Comparison of ENCODE assay signal across 33 cellular contexts in the genomic region with DNA sequence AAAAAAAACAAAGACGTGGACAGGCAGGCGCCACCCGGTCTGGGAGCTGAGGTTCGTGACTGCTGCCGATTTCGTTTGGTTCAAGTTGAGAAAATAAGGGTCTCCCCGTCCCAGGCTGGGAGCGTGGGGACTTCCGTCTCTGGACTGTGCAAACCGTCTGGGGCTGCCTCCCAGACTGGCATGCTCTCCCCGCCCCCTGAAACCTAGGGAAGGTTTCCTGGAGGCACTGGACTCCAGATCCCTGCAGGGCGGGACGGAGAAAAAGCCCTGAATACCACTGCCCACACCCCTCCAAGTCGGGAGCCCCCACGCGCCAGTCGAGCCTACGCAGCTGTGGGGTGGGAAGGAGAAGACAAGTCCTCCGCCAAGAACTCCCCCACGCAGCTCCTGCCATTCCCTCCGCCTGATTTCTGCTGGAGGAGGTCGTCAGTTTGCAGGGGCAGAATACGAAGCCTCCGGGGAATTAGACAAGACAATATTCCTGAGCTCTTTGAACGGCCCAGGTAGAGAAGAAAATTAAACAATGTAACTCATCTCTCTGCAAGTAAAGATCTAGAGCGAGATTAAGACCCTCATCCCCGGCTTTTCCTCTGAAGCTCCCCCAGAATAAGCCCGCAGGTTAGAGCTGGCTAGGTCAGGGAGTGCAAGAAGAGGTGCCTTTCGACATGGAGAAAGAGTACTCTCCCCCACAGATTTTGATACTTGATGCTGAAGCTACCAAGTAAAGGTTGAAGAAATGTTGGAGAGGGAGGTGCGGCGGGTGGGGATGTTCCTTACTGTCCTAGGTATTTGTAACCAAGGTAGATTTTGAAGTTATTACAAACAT. TPM values are rescaled to one million over a fixed set of nuclear protein-coding genes. Genes with fewer than 3 reads are reported as not detected.
DNase-seq lines count a peak whose midpoint lies in the region; ATAC-seq, FAIRE-seq and TF ChIP-seq lines count a peak whose summit lies in the region.
"Had no signal": no experiment of that assay in that cellular context is flagged by ENCODE, and none has a peak within 500 bp of the region (broad histone marks: within the 10 kb centered on the region; RNA-seq: fewer than 3 reads in every experiment).

No MANE protein-coding gene starts in this region.

- H3K9ac ChIP-seq in mammary epithelial cell (ENCODE audit: insufficient read depth, low read length) (no peak overlapping the region), K562 (ENCODE audit: insufficient read depth in 1 of 2, low read depth in 2 of 2, low read length in 2 of 2) (no peak overlapping the region)
- H3K9ac ChIP-seq: KMS-11 had no signal

- no peak overlapping the region for H3K27ac ChIP-seq in mammary epithelial cell (ENCODE audit: insufficient read depth, low read depth, low read length)
- H3K27ac ChIP-seq in K562 (ENCODE audit: extremely low read depth, low read depth, low read length), result no peak overlapping the region
- no peak overlapping the region for H3K27ac ChIP-seq in A673 (ENCODE audit: low read depth, low read length, poor library complexity, severe bottlenecking)
- H3K27ac ChIP-seq: epithelial cell of prostate, KMS-11, neutrophil, PC-9, right lobe of liver, transverse colon had no signal

- BruUV-seq in mammary epithelial cell (replicated peaks; lab: Mats Ljungman, UMichigan) (no TSS peak), MCF 10A (replicated peaks; lab: Mats Ljungman, UMichigan) (no TSS peak), K562 (replicated peaks; lab: Mats Ljungman, UMichigan) (no TSS peak), A673 (replicated peaks; lab: Mats Ljungman, UMichigan) (no TSS peak)

- no peak overlapping the region for H3K27ac Mint-ChIP-seq in MCF 10A (ENCODE audit: low read depth, unreplicated experiment)
- no peak overlapping the region for H3K27ac Mint-ChIP-seq in osteocyte (ENCODE audit: unreplicated experiment)
- H3K27ac Mint-ChIP-seq: activated CD4-positive, alpha-beta T cell treated with anti-CD3 and anti-CD28 coated beads for 36 hours; activated CD8-positive, alpha-beta T cell treated with anti-CD3 and anti-CD28 coated beads for 36 hours; activated naive CD4-positive, alpha-beta T cell treated with anti-CD3 and anti-CD28 coated beads, Interleukin-2, amount 10 ng/mL, durations not matched to agents 7 days and 5 days; CD4-positive, CD25-positive, alpha-beta regulatory T cell; mesothelial cell of epicardium had no signal

- H3K4me3 ChIP-seq in mammary epithelial cell (replicated peaks in 1 of 3; ENCODE audit: insufficient read depth in 1 of 3, low read depth in 2 of 3, low read length in 3 of 3) (peak overlapping the region in 1 of 3 experiments; percentile 13), K562 (no peak overlapping the region), A673 (ENCODE audit: low read depth, low read length, poor library complexity, severe bottlenecking) (no peak overlapping the region)
- H3K4me3 ChIP-seq: HAP-1, PC-9, right lobe of liver, transverse colon had no signal

- no peaks in the 10 kb centered on the region for H3K9me3 Mint-ChIP-seq in MCF 10A (ENCODE audit: unreplicated experiment)
- no peaks in the 10 kb centered on the region for H3K9me3 Mint-ChIP-seq in osteocyte (ENCODE audit: unreplicated experiment)
- H3K9me3 Mint-ChIP-seq: activated CD8-positive, alpha-beta T cell treated with anti-CD3 and anti-CD28 coated beads for 36 hours; activated naive CD4-positive, alpha-beta T cell treated with anti-CD3 and anti-CD28 coated beads, Interleukin-2, amount 10 ng/mL, durations not matched to agents 7 days and 5 days had no signal

- no peak for TF ChIP-seq EP300 in K562 (IDR thresholded peaks at IDR 0.05; ENCODE audit: low read length)

- TF ChIP-seq RAD21 in K562 (CRISPR knock-in tag; conservative IDR thresholded peaks at IDR 0.05 in 1 of 2, IDR thresholded peaks at IDR 0.05 in 1 of 2), result no peak

- H3K4me2 ChIP-seq in mammary epithelial cell (ENCODE audit: insufficient read depth, low read depth, low read length) (peak overlapping the region; percentile 65), K562 (ENCODE audit: insufficient read depth, low read length) (no peak overlapping the region)
- H3K4me2 ChIP-seq: KMS-11, PC-9 had no signal

- peaks cover 10% of the 10 kb centered on the region for H3K4me1 ChIP-seq in mammary epithelial cell (ENCODE audit: insufficient read depth, low read length)
- peaks cover 0 to 4% of the 10 kb centered on the region in 2 experiments; a peak in 1 of 5 replicates for H3K4me1 ChIP-seq in K562 (replicated peaks in 1 of 2; ENCODE audit: control insufficient read depth in 2 of 2, insufficient read depth in 2 of 2, low read length in 2 of 2)
- H3K4me1 ChIP-seq in A673 (ENCODE audit: insufficient read depth, low read length, poor library complexity, severe bottlenecking), result peaks cover 7% of the 10 kb centered on the region
- H3K4me1 ChIP-seq: HAP-1, right lobe of liver had no signal

- no peaks in the 10 kb centered on the region for H3K36me3 ChIP-seq in mammary epithelial cell (ENCODE audit: insufficient read depth, low read length)
- H3K36me3 ChIP-seq in K562 (ENCODE audit: control insufficient read depth, insufficient read depth, low read length), result no peaks in the 10 kb centered on the region
- H3K36me3 ChIP-seq in A673 (ENCODE audit: insufficient read depth, low read length, poor library complexity, severe bottlenecking), result no peaks in the 10 kb centered on the region
- H3K36me3 ChIP-seq: HAP-1, neutrophil, right lobe of liver, transverse colon had no signal

- intact Hi-C loops in mammary epithelial cell (cut with micrococcal nuclease), result no loop called here
- intact Hi-C loops in MCF 10A (cut with micrococcal nuclease), result no loop called here
- intact Hi-C loops in K562 (cut with micrococcal nuclease), result no loop called here
- intact Hi-C loops in A673 (cut with micrococcal nuclease; ENCODE audit: unreplicated experiment), result no loop called here

- H2AFZ ChIP-seq in mammary epithelial cell (ENCODE audit: low read depth, low read length) (peak overlapping the region; percentile 61), K562 (ENCODE audit: low read depth, low read length) (no peak overlapping the region)
- H2AFZ ChIP-seq: PC-9 had no signal

- WGBS in mammary epithelial cell (ENCODE audit: low coverage, missing lambda C conversion rate), result 16% methylated on average over 13 of the region's 31 CpGs
- 1% methylated on average over 24 of the region's 31 CpGs for WGBS in K562 (ENCODE audit: insufficient coverage, low coverage, missing lambda C conversion rate)

- H3K9me1 ChIP-seq in K562 (ENCODE audit: control insufficient read depth, insufficient read depth, low read length), result no peaks in the 10 kb centered on the region

- no peak overlapping the region for H3K4me3 Mint-ChIP-seq in MCF 10A (ENCODE audit: unreplicated experiment)
- no peak overlapping the region for H3K4me3 Mint-ChIP-seq in osteocyte (ENCODE audit: unreplicated experiment)
- H3K4me3 Mint-ChIP-seq: activated CD4-positive, alpha-beta T cell treated with anti-CD3 and anti-CD28 coated beads for 36 hours; activated CD8-positive, alpha-beta T cell treated with anti-CD3 and anti-CD28 coated beads for 36 hours; activated naive CD4-positive, alpha-beta T cell treated with anti-CD3 and anti-CD28 coated beads, Interleukin-2, amount 10 ng/mL, durations not matched to agents 7 days and 5 days; mesothelial cell of epicardium had no signal

- dilution Hi-C loops in mammary epithelial cell (cut with HindIII; ENCODE audit: low sequenced_read_pairs), result no loop called here

- DNase-seq in mammary epithelial cell, result no peak
- DNase-seq in MCF 10A (ENCODE audit: unreplicated experiment), result no peak
- DNase-seq in K562 (ENCODE audit: extremely low read depth in 1 of 4, low spot score in 3 of 4), result no peak
- DNase-seq in osteocyte (ENCODE audit: extremely low spot score, unreplicated experiment), result peak; percentile 79
- DNase-seq in left lobe of liver (ENCODE audit: low spot score), result no peak
- DNase-seq in activated naive CD4-positive, alpha-beta T cell (lab: John Stamatoyannopoulos, UW), result no peak
- no peak for DNase-seq in SKM-1 treated with dmso at 0.1 percent for 144 hours (lab: John Stamatoyannopoulos, UW; ENCODE audit: unreplicated experiment)
- no peak for DNase-seq in A673 (ENCODE audit: low spot score)
- DNase-seq: activated CD4-positive, alpha-beta T cell treated with anti-CD3 and anti-CD28 coated beads for 36 hours; activated CD8-positive, alpha-beta T cell treated with anti-CD3 and anti-CD28 coated beads for 36 hours; activated naive CD4-positive, alpha-beta T cell treated with anti-CD3 and anti-CD28 coated beads, Interleukin-2, amount 10 ng/mL, durations not matched to agents 7 days and 5 days; Calu3; CD4-positive, CD25-positive, alpha-beta regulatory T cell; DMS79; effector CD4-positive, alpha-beta T cell; GDM1; naive thymus-derived CD4-positive, alpha-beta T cell; NCI-H1417; NCI-H2081; PC-9; right lobe of liver; SHP77; stimulated activated CD4-positive, alpha-beta T cell treated with anti-CD3 and anti-CD28 coated beads, Interleukin-12 subunit alpha, Interleukin-12 subunit beta, amount 100 ng/mL, for 4 hours; stimulated activated CD4-positive, alpha-beta T cell treated with anti-CD3 and anti-CD28 coated beads, Interleukin-4, amount 100 ng/mL, for 1 hour; T-helper 9 cell; transverse colon had no signal

- POLR2A ChIA-PET in MCF 10A (lab: Yijun Ruan, JAX), result no interaction called here
- POLR2A ChIA-PET in K562 (lab: Yijun Ruan, JAX), result interaction anchor here (0.6 kb wide), 1 partner anchor 229 kb away, joined by 3 read pairs; no protein-coding TSS in a partner anchor
- POLR2A ChIA-PET in A673 (lab: Charles Lee; ENCODE audit: low non-redundant PET), result no interaction called here

- no peak for FAIRE-seq in K562 (lab: Jason Lieb, UNC)

- H3K4me1 Mint-ChIP-seq in MCF 10A (ENCODE audit: insufficient read depth, unreplicated experiment) (peaks cover 3% of the 10 kb centered on the region), osteocyte (ENCODE audit: unreplicated experiment) (no peaks in the 10 kb centered on the region)
- H3K4me1 Mint-ChIP-seq: activated CD4-positive, alpha-beta T cell treated with anti-CD3 and anti-CD28 coated beads for 36 hours; activated naive CD4-positive, alpha-beta T cell treated with anti-CD3 and anti-CD28 coated beads, Interleukin-2, amount 10 ng/mL, durations not matched to agents 7 days and 5 days; mesothelial cell of epicardium had no signal

- H3K9me3 ChIP-seq in mammary epithelial cell (replicated peaks; ENCODE audit: insufficient read depth, low read length) (no peaks in the 10 kb centered on the region), K562 (replicated peaks; ENCODE audit: control insufficient read depth, insufficient read depth, low read depth, low read length) (no peaks in the 10 kb centered on the region), A673 (ENCODE audit: low read depth, low read length, poor library complexity, severe bottlenecking) (no peaks in the 10 kb centered on the region)
- H3K9me3 ChIP-seq: HAP-1, neutrophil, right lobe of liver, transverse colon had no signal

- CTCF ChIA-PET in mammary epithelial cell (lab: Charles Lee; ENCODE audit: low non-redundant PET) (no interaction called here), MCF 10A (lab: Yijun Ruan, JAX) (interaction anchor here (0.7 to 0.8 kb wide), 2 partner anchors 16 to 57 kb away, joined by 3 read pairs; a partner anchor contains a TSS), K562 (lab: Yijun Ruan, JAX; ENCODE audit: low intra/inter-chr PET ratio) (no interaction called here), A673 (lab: Charles Lee) (no interaction called here)

- H3K36me3 Mint-ChIP-seq in MCF 10A (ENCODE audit: insufficient read depth, unreplicated experiment) (no peaks in the 10 kb centered on the region), osteocyte (ENCODE audit: unreplicated experiment) (no peaks in the 10 kb centered on the region)
- H3K36me3 Mint-ChIP-seq: CD4-positive, CD25-positive, alpha-beta regulatory T cell; mesothelial cell of epicardium had no signal

- no peak for ATAC-seq in K562
- no peak for ATAC-seq in left lobe of liver
- ATAC-seq: activated CD4-positive, alpha-beta T cell treated with anti-CD3 and anti-CD28 coated beads for 36 hours; activated CD8-positive, alpha-beta T cell treated with anti-CD3 and anti-CD28 coated beads for 36 hours; naive thymus-derived CD4-positive, alpha-beta T cell; right lobe of liver had no signal

- TF ChIP-seq CTCF in mammary epithelial cell (conservative IDR thresholded peaks at IDR 0.05 in 1 of 2, IDR thresholded peaks at IDR 0.05 in 1 of 2; ENCODE audit: extremely low read depth in 1 of 2, insufficient read depth in 1 of 2, low read depth in 1 of 2, low read length in 2 of 2) (no peak), MCF 10A (IDR thresholded peaks at IDR 0.05; ENCODE audit: unreplicated experiment) (no peak), K562 (IDR thresholded peaks at IDR 0.05 in 2 of 3, conservative IDR thresholded peaks at IDR 0.05 in 1 of 3; ENCODE audit: insufficient read depth in 2 of 3, low read depth in 1 of 3, low read length in 3 of 3) (no peak), osteocyte (IDR thresholded peaks at IDR 0.05) (no peak), A673 (conservative IDR thresholded peaks at IDR 0.05; ENCODE audit: low read depth, low read length) (no peak)

- H3K79me2 ChIP-seq in mammary epithelial cell (ENCODE audit: insufficient read depth, low read length) (no peaks in the 10 kb centered on the region), K562 (ENCODE audit: control insufficient read depth, insufficient read depth, low read length) (no peaks in the 10 kb centered on the region)

- H3K27me3 Mint-ChIP-seq in MCF 10A (ENCODE audit: insufficient read depth, unreplicated experiment) (peaks cover 75% of the 10 kb centered on the region), osteocyte (ENCODE audit: unreplicated experiment) (peaks cover 94% of the 10 kb centered on the region)

- no peaks in the 10 kb centered on the region for H4K20me1 ChIP-seq in mammary epithelial cell (ENCODE audit: insufficient read depth, low read length)
- no peaks in the 10 kb centered on the region for H4K20me1 ChIP-seq in K562 (replicated peaks; ENCODE audit: control insufficient read depth, insufficient read depth, low read length)

- H3K27me3 ChIP-seq in mammary epithelial cell (ENCODE audit: insufficient read depth, low read length) (peaks cover 43% of the 10 kb centered on the region), K562 (ENCODE audit: control insufficient read depth in 2 of 2, insufficient read depth in 2 of 2, low read length in 2 of 2) (peaks cover 54 to 60% of the 10 kb centered on the region in 2 experiments), A673 (replicated peaks; ENCODE audit: insufficient read depth, low read depth, low read length, poor library complexity) (peaks cover 59% of the 10 kb centered on the region)

- TF ChIP-seq POLR2A in K562 (conservative IDR thresholded peaks at IDR 0.05), result no peak

- in situ Hi-C loops in mammary epithelial cell (cut with MboI; ENCODE audit: low sequenced_read_pairs in 2 of 2), result loop anchor here in 1 of 2 donors (25.0 kb wide), 1 partner anchor 166 kb away; a partner anchor contains a TSS
- in situ Hi-C loops in K562 (cut with MboI), result no loop called here

RNA-seq across cellular contexts. Expression of a gene that starts 10.4 kb away (rescaled TPM):
- total RNA-seq in mammary epithelial cell (10 to 100 TPM; 10.2 to 15.7 TPM), MCF 10A (2022) (5.3 and 6.0 TPM in 2 replicates), K562 (2014; rRNA removed) (0.41 TPM in 1 of 2 replicates, not detected in the other), K562 (2014; rRNA removed; fragmentation: Illumina TruSeq; extraction: Trizol) (0.04 and 0.10 TPM in 2 replicates), K562 (2015; rRNA removed; fragmentation: Illumina TruSeq; extraction: Trizol) (0.11 and 0.18 TPM in 2 replicates), K562 (2021) (0.11 and 0.29 TPM in 2 replicates), osteocyte (not detected in 2 replicates), left lobe of liver (not detected), A673 (2021) (10.1 and 10.7 TPM in 2 replicates)
- polyA plus RNA-seq in mammary epithelial cell (9.1 TPM), K562 (2011; rRNA removed) (0.12 and 0.20 TPM in 2 replicates), K562 (2014; fragmentation: Illumina TruSeq; extraction: Trizol) (0.15 and 0.22 TPM in 2 replicates), K562 (2014; fragmentation: Nextera tagmentation; extraction: Ambion mirVana) (under 1 TPM in 1 of 2 experiments, not detected in 1; 0.03 TPM), K562 (2014; rRNA removed) (0.17 and 0.28 TPM in 2 replicates)
- polyA minus RNA-seq in mammary epithelial cell, result 18.3 TPM
- total RNA-seq in K562 (2011; cell fraction: chromatin; rRNA removed; ENCODE audit: low replicate concordance), result not detected in 2 replicates
- not detected in 2 replicates for total RNA-seq in K562 (2011; cell fraction: nucleolus; rRNA removed)
- total RNA-seq in K562 (2011; cell fraction: nucleoplasm; rRNA removed), result not detected in 2 replicates
- polyA plus RNA-seq in K562 (2011; cell fraction: cytosol; rRNA removed), result 0.19 and 0.22 TPM in 2 replicates
- polyA plus RNA-seq in K562 (2011; cell fraction: nucleus; rRNA removed), result 0.11 and 0.17 TPM in 2 replicates
- polyA plus RNA-seq in K562 (2012), result 0.18 and 0.36 TPM in 2 replicates
- polyA minus RNA-seq in K562 (2011; rRNA and poly(A)+ RNA removed), result 0.15 TPM in 1 of 2 replicates, not detected in the other
- polyA minus RNA-seq in K562 (2011; cell fraction: cytosol; rRNA and poly(A)+ RNA removed), result not detected in 2 replicates
- polyA minus RNA-seq in K562 (2011; cell fraction: nucleus; rRNA and poly(A)+ RNA removed), result 0.13 TPM in 1 of 2 replicates, not detected in the other
- total RNA-seq: activated CD4-positive, alpha-beta T cell treated with anti-CD3 and anti-CD28 coated beads for 36 hours; activated CD8-positive, alpha-beta T cell treated with anti-CD3 and anti-CD28 coated beads for 36 hours; Calu3; CD4-positive, CD25-positive, alpha-beta regulatory T cell; liver; naive thymus-derived CD4-positive, alpha-beta T cell; right lobe of liver; transverse colon had no signal
- polyA plus RNA-seq: CD4-positive, CD25-positive, alpha-beta regulatory T cell; liver; naive thymus-derived CD4-positive, alpha-beta T cell had no signal

RNA-seq across cellular contexts. Expression of a gene that starts 26.4 kb away (rescaled TPM):
- total RNA-seq in mammary epithelial cell (under 1 TPM in 1 of 2 donors, not detected in 1; under 0.01 TPM), MCF 10A (2022) (not detected in 2 replicates), K562 (2014; rRNA removed) (0.14 and 0.24 TPM in 2 replicates), K562 (2014; rRNA removed; fragmentation: Illumina TruSeq; extraction: Trizol) (0.07 and 0.13 TPM in 2 replicates), K562 (2015; rRNA removed; fragmentation: Illumina TruSeq; extraction: Trizol) (0.11 TPM in 2 replicates), K562 (2021) (0.11 and 0.27 TPM in 2 replicates), osteocyte (not detected in 2 replicates), left lobe of liver (not detected), A673 (2021) (4.6 and 6.1 TPM in 2 replicates)
- polyA plus RNA-seq in mammary epithelial cell (0.05 TPM), K562 (2011; rRNA removed) (0.04 and 0.07 TPM in 2 replicates), K562 (2014; fragmentation: Illumina TruSeq; extraction: Trizol) (0.28 and 0.36 TPM in 2 replicates), K562 (2014; fragmentation: Nextera tagmentation; extraction: Ambion mirVana) (under 1 TPM in 1 of 2 experiments, not detected in 1; 0.08 TPM), K562 (2014; rRNA removed) (0.05 and 0.19 TPM in 2 replicates)
- not detected for polyA minus RNA-seq in mammary epithelial cell
- 0.16 TPM in 1 of 2 replicates, not detected in the other for total RNA-seq in K562 (2011; cell fraction: chromatin; rRNA removed; ENCODE audit: low replicate concordance)
- total RNA-seq in K562 (2011; cell fraction: nucleolus; rRNA removed), result 0.17 and 0.26 TPM in 2 replicates
- total RNA-seq in K562 (2011; cell fraction: nucleoplasm; rRNA removed), result 0.22 and 0.23 TPM in 2 replicates
- 0.12 and 0.15 TPM in 2 replicates for polyA plus RNA-seq in K562 (2011; cell fraction: cytosol; rRNA removed)
- polyA plus RNA-seq in K562 (2011; cell fraction: nucleus; rRNA removed), result 0.33 and 0.35 TPM in 2 replicates
- 0.12 and 0.83 TPM in 2 replicates for polyA plus RNA-seq in K562 (2012)
- 0.07 TPM in 1 of 2 replicates, not detected in the other for polyA minus RNA-seq in K562 (2011; rRNA and poly(A)+ RNA removed)
- not detected in 2 replicates for polyA minus RNA-seq in K562 (2011; cell fraction: cytosol; rRNA and poly(A)+ RNA removed)
- 0.22 TPM in 1 of 2 replicates, not detected in the other for polyA minus RNA-seq in K562 (2011; cell fraction: nucleus; rRNA and poly(A)+ RNA removed)
- total RNA-seq: A172; activated CD4-positive, alpha-beta T cell treated with anti-CD3 and anti-CD28 coated beads for 36 hours; activated CD8-positive, alpha-beta T cell treated with anti-CD3 and anti-CD28 coated beads for 36 hours; Calu3; CD4-positive, CD25-positive, alpha-beta regulatory T cell; liver; mesothelial cell of epicardium; naive thymus-derived CD4-positive, alpha-beta T cell; right lobe of liver; transverse colon had no signal
- polyA plus RNA-seq: CD4-positive, CD25-positive, alpha-beta regulatory T cell; liver; naive thymus-derived CD4-positive, alpha-beta T cell had no signal

RNA-seq across cellular contexts. Expression of a gene that starts 44.7 kb away (rescaled TPM):
- total RNA-seq in mammary epithelial cell (1 to 10 TPM in 1 of 2 donors, not detected in 1; 1.5 TPM), MCF 10A (2022) (1.2 and 1.6 TPM in 2 replicates), K562 (2014; rRNA removed) (not detected in 2 replicates), K562 (2014; rRNA removed; fragmentation: Illumina TruSeq; extraction: Trizol) (not detected in 2 replicates), K562 (2015; rRNA removed; fragmentation: Illumina TruSeq; extraction: Trizol) (not detected in 2 replicates), K562 (2021) (not detected in 2 replicates), osteocyte (not detected in 2 replicates), left lobe of liver (not detected), A673 (2021) (5.7 and 7.0 TPM in 2 replicates)
- polyA plus RNA-seq in mammary epithelial cell (0.22 TPM), K562 (2011; rRNA removed) (0.04 TPM in 1 of 2 replicates, not detected in the other), K562 (2014; fragmentation: Illumina TruSeq; extraction: Trizol) (not detected in 2 replicates), K562 (2014; fragmentation: Nextera tagmentation; extraction: Ambion mirVana) (not detected), K562 (2014; rRNA removed) (not detected in 2 replicates)
- polyA minus RNA-seq in mammary epithelial cell, result not detected
- total RNA-seq in K562 (2011; cell fraction: chromatin; rRNA removed; ENCODE audit: low replicate concordance), result not detected in 2 replicates
- not detected in 2 replicates for total RNA-seq in K562 (2011; cell fraction: nucleolus; rRNA removed)
- not detected in 2 replicates for total RNA-seq in K562 (2011; cell fraction: nucleoplasm; rRNA removed)
- 0.13 TPM in 1 of 2 replicates, not detected in the other for polyA plus RNA-seq in K562 (2011; cell fraction: cytosol; rRNA removed)
- 0.17 and 0.25 TPM in 2 replicates for polyA plus RNA-seq in K562 (2011; cell fraction: nucleus; rRNA removed)
- polyA plus RNA-seq in K562 (2012), result 0.03 and 0.07 TPM in 2 replicates
- polyA minus RNA-seq in K562 (2011; rRNA and poly(A)+ RNA removed), result not detected in 2 replicates
- not detected in 2 replicates for polyA minus RNA-seq in K562 (2011; cell fraction: cytosol; rRNA and poly(A)+ RNA removed)
- 0.11 TPM in 1 of 2 replicates, not detected in the other for polyA minus RNA-seq in K562 (2011; cell fraction: nucleus; rRNA and poly(A)+ RNA removed)
- total RNA-seq: activated CD4-positive, alpha-beta T cell treated with anti-CD3 and anti-CD28 coated beads for 36 hours; activated CD8-positive, alpha-beta T cell treated with anti-CD3 and anti-CD28 coated beads for 36 hours; Calu3; CD4-positive, CD25-positive, alpha-beta regulatory T cell; liver; naive thymus-derived CD4-positive, alpha-beta T cell; right lobe of liver; transverse colon had no signal
- polyA plus RNA-seq: CD4-positive, CD25-positive, alpha-beta regulatory T cell; liver; naive thymus-derived CD4-positive, alpha-beta T cell had no signal

RNA-seq across cellular contexts. Expression of a gene that starts 46.5 kb away (rescaled TPM):
- total RNA-seq in mammary epithelial cell (under 1 TPM in 1 of 2 donors, not detected in 1; 0.67 TPM), MCF 10A (2022) (1.5 and 2.0 TPM in 2 replicates), K562 (2014; rRNA removed) (not detected in 2 replicates), K562 (2014; rRNA removed; fragmentation: Illumina TruSeq; extraction: Trizol) (not detected in 2 replicates), K562 (2015; rRNA removed; fragmentation: Illumina TruSeq; extraction: Trizol) (not detected in 2 replicates), K562 (2021) (not detected in 2 replicates), osteocyte (not detected in 2 replicates), left lobe of liver (not detected), A673 (2021) (5.4 and 5.5 TPM in 2 replicates)
- polyA plus RNA-seq in mammary epithelial cell (0.33 TPM), K562 (2011; rRNA removed) (0.03 and 0.04 TPM in 2 replicates), K562 (2014; fragmentation: Illumina TruSeq; extraction: Trizol) (not detected in 2 replicates), K562 (2014; fragmentation: Nextera tagmentation; extraction: Ambion mirVana) (not detected), K562 (2014; rRNA removed) (0.15 TPM in 1 of 2 replicates, not detected in the other)
- polyA minus RNA-seq in mammary epithelial cell, result not detected
- total RNA-seq in K562 (2011; cell fraction: chromatin; rRNA removed; ENCODE audit: low replicate concordance), result not detected in 2 replicates
- not detected in 2 replicates for total RNA-seq in K562 (2011; cell fraction: nucleolus; rRNA removed)
- not detected in 2 replicates for total RNA-seq in K562 (2011; cell fraction: nucleoplasm; rRNA removed)
- polyA plus RNA-seq in K562 (2011; cell fraction: cytosol; rRNA removed), result 0.03 TPM in 1 of 2 replicates, not detected in the other
- 0.13 TPM in 2 replicates for polyA plus RNA-seq in K562 (2011; cell fraction: nucleus; rRNA removed)
- not detected in 2 replicates for polyA plus RNA-seq in K562 (2012)
- polyA minus RNA-seq in K562 (2011; rRNA and poly(A)+ RNA removed), result not detected in 2 replicates
- not detected in 2 replicates for polyA minus RNA-seq in K562 (2011; cell fraction: cytosol; rRNA and poly(A)+ RNA removed)
- not detected in 2 replicates for polyA minus RNA-seq in K562 (2011; cell fraction: nucleus; rRNA and poly(A)+ RNA removed)
- total RNA-seq: activated CD4-positive, alpha-beta T cell treated with anti-CD3 and anti-CD28 coated beads for 36 hours; activated CD8-positive, alpha-beta T cell treated with anti-CD3 and anti-CD28 coated beads for 36 hours; Calu3; CD4-positive, CD25-positive, alpha-beta regulatory T cell; liver; naive thymus-derived CD4-positive, alpha-beta T cell; right lobe of liver; transverse colon had no signal
- polyA plus RNA-seq: CD4-positive, CD25-positive, alpha-beta regulatory T cell; liver; naive thymus-derived CD4-positive, alpha-beta T cell had no signal

RNA-seq across cellular contexts. Expression of a gene that starts 56.7 kb away (rescaled TPM):
- total RNA-seq in mammary epithelial cell (1 to 10 TPM; 3.3 to 3.8 TPM), MCF 10A (2022) (not detected in 2 replicates), K562 (2014; rRNA removed) (0.08 and 0.14 TPM in 2 replicates), K562 (2014; rRNA removed; fragmentation: Illumina TruSeq; extraction: Trizol) (not detected in 2 replicates), K562 (2015; rRNA removed; fragmentation: Illumina TruSeq; extraction: Trizol) (0.23 TPM in 1 of 2 replicates, not detected in the other), K562 (2021) (0.35 and 0.69 TPM in 2 replicates), osteocyte (not detected in 2 replicates), left lobe of liver (0.33 TPM), A673 (2021) (27.8 and 30.4 TPM in 2 replicates)
- polyA plus RNA-seq in mammary epithelial cell (0.83 TPM), K562 (2011; rRNA removed) (0.08 and 0.13 TPM in 2 replicates), K562 (2014; fragmentation: Illumina TruSeq; extraction: Trizol) (0.37 and 0.77 TPM in 2 replicates), K562 (2014; fragmentation: Nextera tagmentation; extraction: Ambion mirVana) (under 1 TPM; 0.25 to 0.42 TPM), K562 (2014; rRNA removed) (0.63 and 0.73 TPM in 2 replicates)
- 1.2 TPM for polyA minus RNA-seq in mammary epithelial cell
- total RNA-seq in K562 (2011; cell fraction: chromatin; rRNA removed; ENCODE audit: low replicate concordance), result 0.25 TPM in 1 of 2 replicates, not detected in the other
- 0.53 TPM in 1 of 2 replicates, not detected in the other for total RNA-seq in K562 (2011; cell fraction: nucleolus; rRNA removed)
- total RNA-seq in K562 (2011; cell fraction: nucleoplasm; rRNA removed), result 0.46 TPM in 1 of 2 replicates, not detected in the other
- 0.15 and 0.33 TPM in 2 replicates for polyA plus RNA-seq in K562 (2011; cell fraction: cytosol; rRNA removed)
- 0.21 TPM in 1 of 2 replicates, not detected in the other for polyA plus RNA-seq in K562 (2011; cell fraction: nucleus; rRNA removed)
- 0.64 and 0.75 TPM in 2 replicates for polyA plus RNA-seq in K562 (2012)
- 0.24 TPM in 1 of 2 replicates, not detected in the other for polyA minus RNA-seq in K562 (2011; rRNA and poly(A)+ RNA removed)
- polyA minus RNA-seq in K562 (2011; cell fraction: cytosol; rRNA and poly(A)+ RNA removed), result 0.64 and 1.6 TPM in 2 replicates
- polyA minus RNA-seq in K562 (2011; cell fraction: nucleus; rRNA and poly(A)+ RNA removed), result 0.67 TPM in 2 replicates
- total RNA-seq: activated CD4-positive, alpha-beta T cell treated with anti-CD3 and anti-CD28 coated beads for 36 hours; activated CD8-positive, alpha-beta T cell treated with anti-CD3 and anti-CD28 coated beads for 36 hours; CD4-positive, CD25-positive, alpha-beta regulatory T cell; liver; naive thymus-derived CD4-positive, alpha-beta T cell; right lobe of liver; transverse colon had no signal
- polyA plus RNA-seq: CD4-positive, CD25-positive, alpha-beta regulatory T cell; liver; naive thymus-derived CD4-positive, alpha-beta T cell had no signal
